In the genomic region with DNA sequence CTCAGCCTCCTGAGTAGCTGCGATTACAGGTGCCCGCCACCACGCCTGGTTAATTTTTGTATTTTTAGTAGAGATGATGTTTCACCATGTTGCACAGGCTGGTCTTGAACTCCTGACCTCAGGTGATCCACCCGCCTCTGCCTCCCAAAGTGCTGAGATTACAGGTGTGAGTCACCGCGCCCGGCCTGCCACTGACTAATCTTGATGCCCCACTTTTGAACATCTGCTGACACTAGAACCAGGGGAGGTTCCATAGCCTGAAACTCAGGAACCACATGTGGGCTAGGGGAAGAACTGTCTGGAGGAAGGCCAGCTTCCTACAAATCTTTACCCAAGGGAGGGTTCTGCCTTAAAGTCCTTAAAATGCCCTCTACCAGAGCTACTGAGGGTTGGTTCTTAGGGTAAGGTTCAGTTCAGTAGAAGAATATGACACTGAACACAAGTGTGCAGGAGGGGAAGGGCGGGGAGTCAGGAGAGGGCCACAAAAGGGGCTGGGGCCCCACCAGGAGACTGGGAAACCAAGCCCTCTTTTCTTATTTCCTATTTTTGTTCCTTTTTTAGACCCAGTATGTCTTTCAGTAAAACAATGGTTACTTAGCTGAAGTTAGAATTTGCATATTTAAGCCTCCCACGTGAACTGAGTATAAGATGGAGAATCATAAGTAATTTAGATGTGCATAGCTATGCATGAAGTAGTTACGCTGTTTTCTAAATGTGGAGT, we compare ENCODE assay signal across 14 cellular contexts. TPM values are rescaled to one million over a fixed set of nuclear protein-coding genes. Genes with fewer than 3 reads are reported as not detected.
DNase-seq lines count a peak whose midpoint lies in the region; ATAC-seq, FAIRE-seq and TF ChIP-seq lines count a peak whose summit lies in the region.
"Had no signal": no experiment of that assay in that cellular context is flagged by ENCODE, and none has a peak within 500 bp of the region (broad histone marks: within the 10 kb centered on the region; RNA-seq: fewer than 3 reads in every experiment).

No MANE protein-coding gene starts in this region.

- no peaks in the 10 kb centered on the region for H3K36me3 ChIP-seq in bronchial epithelial cell (ENCODE audit: control insufficient read depth, insufficient read depth, low read length)

- no peaks in the 10 kb centered on the region for H3K36me3 Mint-ChIP-seq in stimulated activated naive B cell treated with anti-CD40 and anti-IgM and Interleukin-4, amounts not matched to agents 10 μg/mL and 1 μg/mL and 100 μg/mL, for 72 hours
- H3K36me3 Mint-ChIP-seq: activated naive CD4-positive, alpha-beta T cell treated with anti-CD3 and anti-CD28 coated beads, Interleukin-2, amount 50 U/mL, for 72 hours; CD4-positive, CD25-positive, alpha-beta regulatory T cell; natural killer cell had no signal

- peak; percentile 48 for ATAC-seq in HG03432 (IDR thresholded peaks at IDR 0.05; ENCODE audit: unreplicated experiment)
- peak; percentile 69 to 72 for ATAC-seq in stimulated activated naive B cell treated with anti-CD40 and anti-IgM and Interleukin-4, amounts not matched to agents 10 μg/mL and 1 μg/mL and 100 μg/mL, for 72 hours (replicated peaks)
- ATAC-seq in HG02884 (IDR thresholded peaks at IDR 0.05; ENCODE audit: unreplicated experiment), result no peak
- ATAC-seq in HG02763 (IDR thresholded peaks at IDR 0.05; ENCODE audit: unreplicated experiment), result no peak
- ATAC-seq: natural killer cell had no signal

- H3K27ac Mint-ChIP-seq in stimulated activated naive B cell treated with anti-CD40 and anti-IgM and Interleukin-4, amounts not matched to agents 10 μg/mL and 1 μg/mL and 100 μg/mL, for 72 hours, result no peak overlapping the region
- H3K27ac Mint-ChIP-seq: activated naive CD4-positive, alpha-beta T cell treated with anti-CD3 and anti-CD28 coated beads, Interleukin-2, amount 50 U/mL, for 72 hours; natural killer cell had no signal

- FAIRE-seq in bronchial epithelial cell (lab: Jason Lieb, UNC), result no peak
- FAIRE-seq: colon had no signal

- no peaks in the 10 kb centered on the region for H3K9me3 Mint-ChIP-seq in stimulated activated naive B cell treated with anti-CD40 and anti-IgM and Interleukin-4, amounts not matched to agents 10 μg/mL and 1 μg/mL and 100 μg/mL, for 72 hours
- H3K9me3 Mint-ChIP-seq: activated naive CD4-positive, alpha-beta T cell treated with anti-CD3 and anti-CD28 coated beads, Interleukin-2, amount 50 U/mL, for 72 hours; natural killer cell had no signal

- H3K4me3 ChIP-seq in bronchial epithelial cell (ENCODE audit: low read depth, low read length), result no peak overlapping the region
- H3K4me3 ChIP-seq: smooth muscle cell had no signal

- TF ChIP-seq CTCF in bronchial epithelial cell (IDR thresholded peaks at IDR 0.05; ENCODE audit: insufficient read depth, low read length, severe bottlenecking), result no peak

- peak; percentile 37 for DNase-seq in stimulated activated CD4-positive, alpha-beta T cell treated with anti-CD3 and anti-CD28 coated beads, Interleukin-15, amount 100 ng/mL, for 24 hours
- DNase-seq in stimulated activated CD4-positive, alpha-beta T cell treated with anti-CD3 and anti-CD28 coated beads, Interleukin-4, amount 100 ng/mL, for 4 hours, result no peak
- peak; percentile 45 for DNase-seq in bronchial epithelial cell (ENCODE audit: low read depth)
- no peak for DNase-seq in stimulated activated naive B cell treated with anti-CD40 and anti-IgM and Interleukin-4, amounts not matched to agents 10 μg/mL and 1 μg/mL and 100 μg/mL, for 72 hours
- DNase-seq in DMS53 (lab: John Stamatoyannopoulos, UW), result no peak
- DNase-seq: CD4-positive, CD25-positive, alpha-beta regulatory T cell; natural killer cell; SHP77 had no signal

- H3K4me1 Mint-ChIP-seq in stimulated activated naive B cell treated with anti-CD40 and anti-IgM and Interleukin-4, amounts not matched to agents 10 μg/mL and 1 μg/mL and 100 μg/mL, for 72 hours, result peaks cover 14 to 30% of the 10 kb centered on the region in 2 donors

- no peaks in the 10 kb centered on the region for H3K27me3 ChIP-seq in bronchial epithelial cell (ENCODE audit: control insufficient read depth, insufficient read depth, low read length)

- peaks cover 11 to 15% of the 10 kb centered on the region in 2 donors for H3K27me3 Mint-ChIP-seq in stimulated activated naive B cell treated with anti-CD40 and anti-IgM and Interleukin-4, amounts not matched to agents 10 μg/mL and 1 μg/mL and 100 μg/mL, for 72 hours

- no peak overlapping the region for H3K4me3 Mint-ChIP-seq in stimulated activated naive B cell treated with anti-CD40 and anti-IgM and Interleukin-4, amounts not matched to agents 10 μg/mL and 1 μg/mL and 100 μg/mL, for 72 hours
- H3K4me3 Mint-ChIP-seq: CD4-positive, CD25-positive, alpha-beta regulatory T cell; natural killer cell had no signal

RNA-seq across cellular contexts. Expression of a gene that starts 6.3 kb away (rescaled TPM):
- 47.7 and 48.5 TPM in 2 replicates for total RNA-seq in bronchial epithelial cell

Comparison
In these comparisons a context has a peak if more than half of its experiments do, and no peak if none do; other contexts are left out.
1. DNase-seq: peak in stimulated activated CD4-positive, alpha-beta T cell treated with anti-CD3 and anti-CD28 coated beads, Interleukin-15, amount 100 ng/mL, for 24 hours (single experiment) and bronchial epithelial cell (single experiment); none in stimulated activated CD4-positive, alpha-beta T cell treated with anti-CD3 and anti-CD28 coated beads, Interleukin-4, amount 100 ng/mL, for 4 hours (0 of 2), stimulated activated naive B cell treated with anti-CD40 and anti-IgM and Interleukin-4, amounts not matched to agents 10 μg/mL and 1 μg/mL and 100 μg/mL, for 72 hours (single experiment) and DMS53 (single experiment).
2. ATAC-seq: peak in HG03432 (single experiment) and stimulated activated naive B cell treated with anti-CD40 and anti-IgM and Interleukin-4, amounts not matched to agents 10 μg/mL and 1 μg/mL and 100 μg/mL, for 72 hours (2 of 2); none in HG02884 (single experiment) and HG02763 (single experiment).